Comparison of ENCODE assay signal across 24 cellular contexts in the genomic region with DNA sequence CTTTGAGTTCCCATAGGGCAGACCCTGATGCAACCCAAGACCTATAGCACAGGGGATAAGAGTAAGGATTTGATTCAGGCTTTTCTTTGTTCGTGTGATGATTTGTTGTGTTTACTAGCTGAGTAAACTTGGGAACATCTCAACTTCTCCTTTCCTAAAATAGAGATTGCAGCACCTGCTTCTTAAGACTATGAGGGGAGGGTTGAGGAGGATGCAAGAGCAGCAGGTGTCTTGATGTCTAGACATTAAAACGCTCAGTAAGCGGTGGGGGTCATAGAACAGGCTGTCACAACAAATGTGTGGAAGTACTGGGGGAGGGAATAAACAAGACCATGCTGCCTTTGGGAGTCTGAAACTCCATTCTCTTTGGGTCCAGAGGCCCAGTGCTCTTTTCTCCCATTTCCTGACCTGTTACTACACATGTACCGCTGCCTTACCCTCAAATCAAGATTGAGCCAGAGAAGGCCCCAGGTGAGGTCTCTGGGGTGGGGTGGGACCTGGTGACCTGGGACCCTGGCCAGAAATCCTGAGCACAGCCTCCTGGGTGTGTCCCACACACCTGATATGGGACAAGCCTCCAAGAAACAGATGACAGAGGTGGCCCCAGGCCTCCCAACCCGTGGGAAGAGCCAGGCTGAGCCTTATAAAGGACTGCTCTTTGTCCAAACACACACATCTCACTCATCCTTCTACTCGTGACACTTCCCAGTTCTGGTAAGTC. TPM values are rescaled to one million over a fixed set of nuclear protein-coding genes. Genes with fewer than 3 reads are reported as not detected.
"Had no signal": no experiment of that assay in that cellular context is flagged by ENCODE, and none has a peak within 500 bp of the region (broad histone marks: within the 10 kb centered on the region; RNA-seq: fewer than 3 reads in every experiment).

S100A7A (plus strand) TSS at position 671 of the 721 bp plus-strand sequence. CDS start 1,563 bp downstream, outside the sequence.

- H3K9me3 ChIP-seq: lower lobe of right lung, suprapubic skin, thyroid gland, uterus had no signal

- ATAC-seq: heart right ventricle; left cardiac atrium; lower lobe of right lung; natural killer cell; stimulated activated naive CD8-positive, alpha-beta T cell treated with anti-CD3 and anti-CD28 coated beads, Interleukin-15, Interleukin-2, amounts not matched to agents 100 U/mL and 50 U/mL, for 24 hours had no signal

- H3K36me3 Mint-ChIP-seq: memory B cell, mesothelial cell of epicardium, natural killer cell, type B pancreatic cell had no signal

- H3K4me1 Mint-ChIP-seq: mesothelial cell of epicardium, natural killer cell, neural crest cell had no signal

- H3K9me3 Mint-ChIP-seq: dendritic cell treated with granulocyte-macrophage colony-stimulating factor and Interleukin-4, amounts not matched to agents 40 ng/mL and 50 ng/mL, for 4 days; neural crest cell; type B pancreatic cell had no signal

- H3K27ac ChIP-seq: heart right ventricle, left ventricle myocardium inferior, lower lobe of right lung, suprapubic skin, thyroid gland, uterus had no signal

- H3K27me3 ChIP-seq: thyroid gland, uterus had no signal

- DNase-seq: erythroblast; foreskin melanocyte; heart right ventricle; left cardiac atrium; left ventricle myocardium inferior; lower lobe of right lung; natural killer cell; small intestine; stimulated activated CD4-positive, alpha-beta T cell treated with anti-CD3 and anti-CD28 coated beads, Interleukin-12 subunit alpha, Interleukin-12 subunit beta, amount 100 ng/mL, for 4 hours; stimulated activated naive CD8-positive, alpha-beta T cell treated with anti-CD3 and anti-CD28 coated beads, Interleukin-15, Interleukin-2, amounts not matched to agents 100 U/mL and 50 U/mL, for 24 hours; thyroid gland; uterus had no signal

- H3K4me3 Mint-ChIP-seq: dendritic cell treated with granulocyte-macrophage colony-stimulating factor and Interleukin-4, amounts not matched to agents 40 ng/mL and 50 ng/mL, for 4 days; memory B cell; mesothelial cell of epicardium; natural killer cell; neural crest cell; type B pancreatic cell had no signal

- H3K4me3 ChIP-seq: heart right ventricle, left ventricle myocardium inferior, lower lobe of right lung, suprapubic skin, thyroid gland, uterus had no signal

- H3K4me1 ChIP-seq: heart right ventricle, left ventricle myocardium inferior, lower lobe of right lung, suprapubic skin, thyroid gland, uterus had no signal

- H3K36me3 ChIP-seq: heart right ventricle, left ventricle myocardium inferior, lower lobe of right lung, suprapubic skin, thyroid gland, uterus had no signal

- H3K27ac Mint-ChIP-seq: dendritic cell treated with granulocyte-macrophage colony-stimulating factor and Interleukin-4, amounts not matched to agents 40 ng/mL and 50 ng/mL, for 4 days; memory B cell; mesothelial cell of epicardium; natural killer cell; type B pancreatic cell had no signal

RNA-seq across cellular contexts. Expression of gene S100A7A, which starts in this region (rescaled TPM):
- total RNA-seq: endothelial cell of umbilical vein, glomerular endothelial cell, heart right ventricle, left cardiac atrium, left ventricle myocardium inferior, lower lobe of right lung, mesothelial cell of epicardium, mucosa of gallbladder, myocyte, natural killer cell, neural crest cell, osteocyte, pulmonary artery endothelial cell, thyroid gland, uterus had no signal
